ENCODE assay signal across 1 cellular context in the genomic region with DNA sequence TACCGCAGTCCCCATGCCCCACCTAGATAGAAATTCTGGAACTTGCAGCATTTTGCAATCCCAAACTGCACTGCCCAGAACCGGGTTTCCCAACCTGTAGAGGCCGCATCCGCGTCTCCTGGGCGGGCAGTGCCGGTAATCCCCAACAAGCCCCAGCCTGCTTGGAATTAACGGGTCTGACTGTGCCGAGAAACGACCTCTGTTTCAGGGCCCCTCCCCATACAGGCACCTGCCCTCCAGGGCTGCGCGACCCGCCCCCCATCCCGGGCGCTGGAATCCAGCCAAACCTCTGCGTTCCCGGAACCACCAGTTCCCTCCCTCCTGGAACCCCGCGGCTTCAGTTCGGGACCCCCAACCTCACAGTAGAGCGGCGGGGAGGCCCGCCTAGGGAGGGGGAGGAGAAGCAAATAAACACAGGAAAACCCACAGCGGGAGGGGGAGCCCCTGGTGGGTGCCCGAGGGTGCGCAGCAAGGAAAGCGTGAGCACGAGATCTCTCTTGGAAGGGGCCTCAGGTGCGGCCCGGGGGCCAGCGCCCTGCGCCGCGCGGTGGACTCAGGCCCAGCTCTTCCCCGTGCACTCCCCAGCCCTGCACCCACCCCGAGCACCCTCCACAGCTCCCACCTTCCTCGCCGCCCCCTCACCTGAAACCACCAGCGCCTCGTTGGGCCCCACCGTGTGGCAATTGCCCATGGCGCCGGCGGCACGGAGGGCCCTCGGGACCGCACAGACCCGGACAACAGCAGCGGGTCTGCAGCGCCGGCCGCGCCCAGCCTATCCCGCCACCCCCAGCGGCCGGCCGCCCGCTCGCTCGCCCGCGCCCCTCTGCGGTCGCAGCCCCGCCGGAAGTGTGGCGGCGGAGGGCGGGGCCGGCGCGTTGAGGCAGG.
A peak's percentile ranks its signal among the peaks of the same experiment; 100 is the strongest.
TF ChIP-seq lines count a peak whose summit lies in the region.

A gene with protein sequence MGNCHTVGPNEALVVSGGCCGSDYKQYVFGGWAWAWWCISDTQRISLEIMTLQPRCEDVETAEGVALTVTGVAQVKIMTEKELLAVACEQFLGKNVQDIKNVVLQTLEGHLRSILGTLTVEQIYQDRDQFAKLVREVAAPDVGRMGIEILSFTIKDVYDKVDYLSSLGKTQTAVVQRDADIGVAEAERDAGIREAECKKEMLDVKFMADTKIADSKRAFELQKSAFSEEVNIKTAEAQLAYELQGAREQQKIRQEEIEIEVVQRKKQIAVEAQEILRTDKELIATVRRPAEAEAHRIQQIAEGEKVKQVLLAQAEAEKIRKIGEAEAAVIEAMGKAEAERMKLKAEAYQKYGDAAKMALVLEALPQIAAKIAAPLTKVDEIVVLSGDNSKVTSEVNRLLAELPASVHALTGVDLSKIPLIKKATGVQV (minus strand): TSS at position 850 of the 885 bp plus-strand sequence. CDS start 159 bp downstream, at position 691.

TF ChIP-seq in K562, 482 proteins besides CTCF, POLR2A, EP300 and RAD21 (continued from another document and continues in another):
- TF ChIP-seq SAP30 (IDR thresholded peaks at IDR 0.05; ENCODE audit: borderline replicate concordance, insufficient read depth, low read depth, low read length, poor library complexity, severe bottlenecking) (peak; percentile 69), ZBTB1 (CRISPR knock-in tag; IDR thresholded peaks at IDR 0.05; ENCODE audit: borderline replicate concordance, low read depth) (0 out of 2 replicates have a peak, but pooled peaks have one; percentile 60), ERF (CRISPR knock-in tag; IDR thresholded peaks at IDR 0.05) (peak; percentile 91), PCBP1 (IDR thresholded peaks at IDR 0.05; ENCODE audit: low read depth, low read length, poor library complexity, severe bottlenecking) (peak; percentile 62), ZNF316 (IDR thresholded peaks at IDR 0.05) (no peak), KHSRP (IDR thresholded peaks at IDR 0.05) (no peak), ZNF512 (tag; IDR thresholded peaks at IDR 0.05) (no peak), ZNF23 (CRISPR knock-in tag; IDR thresholded peaks at IDR 0.05) (no peak), TEAD1 (CRISPR knock-in tag; IDR thresholded peaks at IDR 0.05) (no peak; a peak in 1 of 4 replicates), ZNF449 (CRISPR knock-in tag; IDR thresholded peaks at IDR 0.05) (no peak), CBFB (CRISPR knock-in tag; IDR thresholded peaks at IDR 0.05) (no peak), KLF1 (tag; IDR thresholded peaks at IDR 0.05) (peak; percentile 93), GTF2F1 (IDR thresholded peaks at IDR 0.05; ENCODE audit: low read depth, low read length) (no peak), HNRNPK (IDR thresholded peaks at IDR 0.05; ENCODE audit: low read depth, low read length, poor library complexity, severe bottlenecking) (no peak), ZZZ3 (IDR thresholded peaks at IDR 0.05) (no peak), RBFOX2 (IDR thresholded peaks at IDR 0.05; ENCODE audit: low read depth, low read length) (peak; percentile 90), ETV6 (IDR thresholded peaks at IDR 0.05; ENCODE audit: borderline replicate concordance in 1 of 2, low read depth in 2 of 2, low read length in 1 of 2) (no peak), ETV6 (CRISPR knock-in tag; IDR thresholded peaks at IDR 0.05; ENCODE audit: borderline replicate concordance) (no peak), SMC3 (conservative IDR thresholded peaks at IDR 0.05; ENCODE audit: insufficient read depth, low read depth, low read length) (0 out of 2 replicates have a peak, but pooled peaks have one; percentile 2), ZNF507 (tag; conservative IDR thresholded peaks at IDR 0.05) (no peak), NFXL1 (CRISPR knock-in tag; IDR thresholded peaks at IDR 0.05) (no peak), DNMT1 (IDR thresholded peaks at IDR 0.05) (no peak), ELF2 (CRISPR knock-in tag; IDR thresholded peaks at IDR 0.05) (peak; percentile 74; the same call in 1 of the 2 replicates), RFX5 (IDR thresholded peaks at IDR 0.05; ENCODE audit: low read depth, low read length) (no peak), TAF1 (IDR thresholded peaks at IDR 0.05; ENCODE audit: control insufficient read depth, extremely low read depth, insufficient read depth, low read length, severe bottlenecking) (peak; percentile 55), NR2F6 (CRISPR knock-in tag; IDR thresholded peaks at IDR 0.05) (peak; percentile 38; the same call in 1 of the 2 replicates), PTTG1 (tag; IDR thresholded peaks at IDR 0.05; ENCODE audit: low read depth) (no peak), TCF7L2 (IDR thresholded peaks at IDR 0.05; ENCODE audit: low read depth, low read length) (no peak), ESRRB (CRISPR knock-in tag; IDR thresholded peaks at IDR 0.05; ENCODE audit: borderline replicate concordance) (0 out of 2 replicates have a peak, but pooled peaks have one; percentile 17), MAFG (tag; conservative IDR thresholded peaks at IDR 0.05) (no peak), HDAC1 (IDR thresholded peaks at IDR 0.05) (peak in 1 of 2 experiments; percentile 57; a peak in 1 of 4 replicates), ETV1 (tag; conservative IDR thresholded peaks at IDR 0.05; ENCODE audit: low read depth) (peak; percentile 19; the same call in 1 of the 2 replicates), NFYB (IDR thresholded peaks at IDR 0.05; ENCODE audit: extremely low read depth, insufficient read length) (no peak), ZNF511 (CRISPR knock-in tag; IDR thresholded peaks at IDR 0.05) (no peak), TAF15 (IDR thresholded peaks at IDR 0.05; ENCODE audit: low read depth, low read length) (no peak), SOX6 (IDR thresholded peaks at IDR 0.05) (peak; percentile 56; the same call in 1 of the 2 replicates), ZNF408 (CRISPR knock-in tag; IDR thresholded peaks at IDR 0.05; ENCODE audit: low read depth) (no peak), ZNF184 (CRISPR knock-in tag; IDR thresholded peaks at IDR 0.05) (no peak), XRCC5 (IDR thresholded peaks at IDR 0.05; ENCODE audit: low read depth, low read length) (peak; percentile 77; the same call in 1 of the 2 replicates), MXI1 (IDR thresholded peaks at IDR 0.05; ENCODE audit: low read depth, low read length) (0 out of 2 replicates have a peak, but pooled peaks have one; percentile 23), ZBTB9 (CRISPR knock-in tag; IDR thresholded peaks at IDR 0.05) (no peak; the same call in 1 of the 2 replicates), TGIF2 (CRISPR knock-in tag; IDR thresholded peaks at IDR 0.05) (no peak; the same call in 1 of the 2 replicates), HBP1 (CRISPR knock-in tag; IDR thresholded peaks at IDR 0.05) (peak; percentile 56; the same call in 1 of the 2 replicates), RBM22 (IDR thresholded peaks at IDR 0.05; ENCODE audit: low read depth, low read length, poor library complexity, severe bottlenecking) (peak; percentile 76), ZNF143 (CRISPR knock-in tag; IDR thresholded peaks at IDR 0.05) (no peak), MAFF (IDR thresholded peaks at IDR 0.05; ENCODE audit: low read length) (no peak), ZNF121 (CRISPR knock-in tag; conservative IDR thresholded peaks at IDR 0.05) (no peak), ZNF695 (CRISPR knock-in tag; IDR thresholded peaks at IDR 0.05) (peak; percentile 80; the same call in 1 of the 2 replicates)
- TF ChIP-seq, protein P1, sequence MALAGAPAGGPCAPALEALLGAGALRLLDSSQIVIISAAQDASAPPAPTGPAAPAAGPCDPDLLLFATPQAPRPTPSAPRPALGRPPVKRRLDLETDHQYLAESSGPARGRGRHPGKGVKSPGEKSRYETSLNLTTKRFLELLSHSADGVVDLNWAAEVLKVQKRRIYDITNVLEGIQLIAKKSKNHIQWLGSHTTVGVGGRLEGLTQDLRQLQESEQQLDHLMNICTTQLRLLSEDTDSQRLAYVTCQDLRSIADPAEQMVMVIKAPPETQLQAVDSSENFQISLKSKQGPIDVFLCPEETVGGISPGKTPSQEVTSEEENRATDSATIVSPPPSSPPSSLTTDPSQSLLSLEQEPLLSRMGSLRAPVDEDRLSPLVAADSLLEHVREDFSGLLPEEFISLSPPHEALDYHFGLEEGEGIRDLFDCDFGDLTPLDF (CRISPR knock-in tag; IDR thresholded peaks at IDR 0.05), result no peak
- TF ChIP-seq, protein P2, sequence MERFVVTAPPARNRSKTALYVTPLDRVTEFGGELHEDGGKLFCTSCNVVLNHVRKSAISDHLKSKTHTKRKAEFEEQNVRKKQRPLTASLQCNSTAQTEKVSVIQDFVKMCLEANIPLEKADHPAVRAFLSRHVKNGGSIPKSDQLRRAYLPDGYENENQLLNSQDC (CRISPR knock-in tag; IDR thresholded peaks at IDR 0.05), result no peak
- TF ChIP-seq, protein P3, sequence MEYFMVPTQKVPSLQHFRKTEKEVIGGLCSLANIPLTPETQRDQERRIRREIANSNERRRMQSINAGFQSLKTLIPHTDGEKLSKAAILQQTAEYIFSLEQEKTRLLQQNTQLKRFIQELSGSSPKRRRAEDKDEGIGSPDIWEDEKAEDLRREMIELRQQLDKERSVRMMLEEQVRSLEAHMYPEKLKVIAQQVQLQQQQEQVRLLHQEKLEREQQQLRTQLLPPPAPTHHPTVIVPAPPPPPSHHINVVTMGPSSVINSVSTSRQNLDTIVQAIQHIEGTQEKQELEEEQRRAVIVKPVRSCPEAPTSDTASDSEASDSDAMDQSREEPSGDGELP (CRISPR knock-in tag; IDR thresholded peaks at IDR 0.05; ENCODE audit: borderline replicate concordance), result no peak
- TF ChIP-seq, protein P4, sequence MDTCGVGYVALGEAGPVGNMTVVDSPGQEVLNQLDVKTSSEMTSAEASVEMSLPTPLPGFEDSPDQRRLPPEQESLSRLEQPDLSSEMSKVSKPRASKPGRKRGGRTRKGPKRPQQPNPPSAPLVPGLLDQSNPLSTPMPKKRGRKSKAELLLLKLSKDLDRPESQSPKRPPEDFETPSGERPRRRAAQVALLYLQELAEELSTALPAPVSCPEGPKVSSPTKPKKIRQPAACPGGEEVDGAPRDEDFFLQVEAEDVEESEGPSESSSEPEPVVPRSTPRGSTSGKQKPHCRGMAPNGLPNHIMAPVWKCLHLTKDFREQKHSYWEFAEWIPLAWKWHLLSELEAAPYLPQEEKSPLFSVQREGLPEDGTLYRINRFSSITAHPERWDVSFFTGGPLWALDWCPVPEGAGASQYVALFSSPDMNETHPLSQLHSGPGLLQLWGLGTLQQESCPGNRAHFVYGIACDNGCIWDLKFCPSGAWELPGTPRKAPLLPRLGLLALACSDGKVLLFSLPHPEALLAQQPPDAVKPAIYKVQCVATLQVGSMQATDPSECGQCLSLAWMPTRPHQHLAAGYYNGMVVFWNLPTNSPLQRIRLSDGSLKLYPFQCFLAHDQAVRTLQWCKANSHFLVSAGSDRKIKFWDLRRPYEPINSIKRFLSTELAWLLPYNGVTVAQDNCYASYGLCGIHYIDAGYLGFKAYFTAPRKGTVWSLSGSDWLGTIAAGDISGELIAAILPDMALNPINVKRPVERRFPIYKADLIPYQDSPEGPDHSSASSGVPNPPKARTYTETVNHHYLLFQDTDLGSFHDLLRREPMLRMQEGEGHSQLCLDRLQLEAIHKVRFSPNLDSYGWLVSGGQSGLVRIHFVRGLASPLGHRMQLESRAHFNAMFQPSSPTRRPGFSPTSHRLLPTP (IDR thresholded peaks at IDR 0.05; ENCODE audit: borderline replicate concordance, extremely low read depth, insufficient read length), result no peak
